ENCODE assay signal across 9 cellular contexts in the genomic region with DNA sequence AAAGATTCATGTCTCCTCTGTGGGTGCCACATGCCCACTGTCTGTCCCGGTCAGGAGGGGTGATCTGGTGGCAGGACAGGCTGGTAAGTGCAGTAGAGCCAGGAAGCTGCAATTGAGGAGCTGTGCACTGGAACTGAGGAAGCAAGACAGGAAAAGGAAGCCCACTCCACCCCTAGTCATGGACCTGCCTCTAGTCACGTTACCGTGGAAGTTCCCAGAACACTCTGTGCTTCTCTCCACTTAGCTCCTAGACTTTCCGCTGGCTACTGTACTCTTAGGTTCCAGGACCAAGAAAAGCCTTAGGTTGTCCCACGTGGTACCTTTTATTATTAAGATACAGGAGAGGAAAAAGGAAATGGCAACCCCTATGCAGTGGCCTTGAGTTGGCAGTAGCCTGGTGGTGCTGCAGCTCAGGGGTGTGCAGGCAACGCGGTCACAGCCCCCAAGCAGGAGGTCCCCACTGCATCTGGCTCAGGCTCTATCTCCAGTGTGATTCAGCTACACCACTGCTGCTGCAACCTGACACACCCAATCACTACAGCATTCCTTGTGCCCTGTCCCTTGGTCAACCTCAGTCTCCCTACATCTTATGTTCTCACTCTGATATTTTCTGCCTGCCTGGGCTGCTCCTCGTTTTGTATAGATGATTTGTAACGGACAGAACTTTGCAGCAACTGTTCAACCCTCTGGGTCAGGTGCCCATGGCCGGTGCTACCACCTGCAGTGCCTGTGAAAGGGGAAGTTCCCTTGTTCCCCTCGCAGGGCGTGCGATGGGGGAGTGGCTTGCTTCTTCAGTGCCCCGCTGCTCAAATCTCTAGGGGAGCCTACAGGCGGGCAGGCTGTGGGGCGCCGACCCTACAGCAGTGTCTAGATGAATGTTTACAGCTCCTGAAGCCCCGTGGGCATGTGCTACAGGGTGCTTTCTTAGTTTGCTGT. TPM values are rescaled to one million over a fixed set of nuclear protein-coding genes. Genes with fewer than 3 reads are reported as not detected.
DNase-seq lines count a peak whose midpoint lies in the region; ATAC-seq and TF ChIP-seq lines count a peak whose summit lies in the region.
"Had no signal": no experiment of that assay in that cellular context is flagged by ENCODE, and none has a peak within 500 bp of the region (broad histone marks: within the 10 kb centered on the region; RNA-seq: fewer than 3 reads in every experiment).

No MANE protein-coding gene starts in this region.

- H3K27me3 ChIP-seq in prostate gland (replicated peaks; ENCODE audit: insufficient read depth) (peaks cover 4% of the 10 kb centered on the region), BE2C (0 out of 2 replicates have a peak, but pooled peaks cover 3% of the 10 kb centered on the region)

- peak overlapping the region; percentile 62 for H3K4me3 Mint-ChIP-seq in activated CD8-positive, alpha-beta T cell treated with anti-CD3 and anti-CD28 coated beads, Interleukin-2, amount 10 ng/mL, durations not matched to agents 7 days and 5 days

- H3K4me3 ChIP-seq in prostate gland (no peak overlapping the region), BE2C (ENCODE audit: low read depth, low read length) (no peak overlapping the region)

- H3K27ac ChIP-seq in prostate gland: no peak overlapping the region

- peak overlapping the region; percentile 68 for H3K9ac ChIP-seq in ES-I3 (ENCODE audit: low read depth, low read length)

- H3K9me3 ChIP-seq in ES-I3 (ENCODE audit: control insufficient read depth, insufficient read depth, low read length): 0 out of 2 replicates have a peak, but pooled peaks cover 3% of the 10 kb centered on the region
- H3K9me3 ChIP-seq in prostate gland: no peaks in the 10 kb centered on the region
- no peaks in the 10 kb centered on the region for H3K9me3 ChIP-seq in BE2C

- H3K36me3 ChIP-seq in ES-I3 (ENCODE audit: insufficient read depth, low read length) (no peaks in the 10 kb centered on the region), prostate gland (no peaks in the 10 kb centered on the region), BE2C (no peaks in the 10 kb centered on the region)

- CTCF ChIA-PET in activated CD8-positive, alpha-beta T cell treated with anti-CD3 and anti-CD28 coated beads, Interleukin-2, amount 10 ng/mL, durations not matched to agents 7 days and 5 days (lab: Charles Lee): interaction anchor here (1.2 kb wide), 1 partner anchor 86 kb away, joined by 3 read pairs; no protein-coding TSS in a partner anchor

- peaks cover 20% of the 10 kb centered on the region for H3K4me1 Mint-ChIP-seq in activated CD8-positive, alpha-beta T cell treated with anti-CD3 and anti-CD28 coated beads, Interleukin-2, amount 10 ng/mL, durations not matched to agents 7 days and 5 days (ENCODE audit: low read depth)

- no peak for DNase-seq in activated CD8-positive, alpha-beta T cell treated with anti-CD3 and anti-CD28 coated beads, Interleukin-2, amount 10 ng/mL, durations not matched to agents 7 days and 5 days
- DNase-seq in left kidney (ENCODE audit: low read depth, low spot score) (peak; percentile 27), prostate gland (ENCODE audit: low spot score) (no peak), BE2C (no peak), erythroblast (lab: John Stamatoyannopoulos, UW) (no peak)
- DNase-seq: T1000 had no signal

- intact Hi-C loops in prostate gland (cut with DNase I): no loop called here

- no peaks in the 10 kb centered on the region for H3K36me3 Mint-ChIP-seq in activated CD8-positive, alpha-beta T cell treated with anti-CD3 and anti-CD28 coated beads, Interleukin-2, amount 10 ng/mL, durations not matched to agents 7 days and 5 days (ENCODE audit: low read depth)

- H3K27me3 Mint-ChIP-seq in activated CD8-positive, alpha-beta T cell treated with anti-CD3 and anti-CD28 coated beads, Interleukin-2, amount 10 ng/mL, durations not matched to agents 7 days and 5 days (ENCODE audit: low read depth): peaks cover 11% of the 10 kb centered on the region

- no peak for TF ChIP-seq POLR2A in prostate gland (IDR thresholded peaks at IDR 0.05)
- TF ChIP-seq POLR2A in erythroblast (IDR thresholded peaks at IDR 0.05; ENCODE audit: low read length): no peak

- H3K4me1 ChIP-seq in ES-I3 (ENCODE audit: insufficient read depth, low read length): peaks cover 8% of the 10 kb centered on the region
- H3K4me1 ChIP-seq in prostate gland (replicated peaks): no peaks in the 10 kb centered on the region
- no peaks in the 10 kb centered on the region for H3K4me1 ChIP-seq in BE2C

- POLR2A ChIA-PET in activated CD8-positive, alpha-beta T cell treated with anti-CD3 and anti-CD28 coated beads, Interleukin-2, amount 10 ng/mL, durations not matched to agents 7 days and 5 days (lab: Charles Lee): no interaction called here

- TF ChIP-seq CTCF in prostate gland (IDR thresholded peaks at IDR 0.05) (no peak), BE2C (IDR thresholded peaks at IDR 0.05; ENCODE audit: low read depth, low read length) (no peak)

- no peak overlapping the region for H3K27ac Mint-ChIP-seq in activated CD8-positive, alpha-beta T cell treated with anti-CD3 and anti-CD28 coated beads, Interleukin-2, amount 10 ng/mL, durations not matched to agents 7 days and 5 days

- H3K9me3 Mint-ChIP-seq in activated CD8-positive, alpha-beta T cell treated with anti-CD3 and anti-CD28 coated beads, Interleukin-2, amount 10 ng/mL, durations not matched to agents 7 days and 5 days (ENCODE audit: insufficient read depth): no peaks in the 10 kb centered on the region

- 35% methylated on average over 18 of the region's 18 CpGs for WGBS in prostate gland

- ATAC-seq in HG02759 (IDR thresholded peaks at IDR 0.05; ENCODE audit: unreplicated experiment): peak; percentile 59
- peak; percentile 45 for ATAC-seq in activated CD8-positive, alpha-beta T cell treated with anti-CD3 and anti-CD28 coated beads, Interleukin-2, amount 10 ng/mL, durations not matched to agents 7 days and 5 days
- ATAC-seq in HG02938 (IDR thresholded peaks at IDR 0.05; ENCODE audit: unreplicated experiment): no peak

RNA-seq across cellular contexts. Expression of gene GPR12, which starts 24.4 kb away (rescaled TPM):
- total RNA-seq in activated CD8-positive, alpha-beta T cell treated with anti-CD3 and anti-CD28 coated beads, Interleukin-2, amount 10 ng/mL, durations not matched to agents 7 days and 5 days: not detected
- under 1 TPM in 1 of 2 donors, not detected in 1; 0.05 TPM for total RNA-seq in prostate gland
- not detected for polyA plus RNA-seq in BE2C (2012; ENCODE audit: insufficient read depth, insufficient read length, low read depth)
